Comparison of ENCODE assay signal across 19 cellular contexts in the genomic region with DNA sequence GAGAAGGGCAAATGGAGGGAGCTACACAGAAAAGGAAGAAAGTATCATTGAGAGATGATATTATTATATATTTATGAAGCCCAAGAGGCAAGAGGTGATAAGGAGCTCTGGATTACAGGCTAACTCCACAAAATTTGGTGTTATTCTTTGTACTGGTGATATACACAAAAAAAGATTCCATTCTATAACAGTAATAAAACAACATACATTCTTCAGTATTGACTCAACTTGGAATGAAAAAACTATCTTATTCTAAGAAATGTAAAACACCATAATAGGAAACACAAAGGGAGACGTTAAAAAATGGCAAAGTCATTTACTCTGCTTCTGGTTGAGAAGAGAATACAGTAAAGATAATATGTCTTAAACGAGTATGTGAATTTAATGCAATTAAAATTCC.
A peak's percentile ranks its signal among the peaks of the same experiment; 100 is the strongest.
DNase-seq lines count a peak whose midpoint lies in the region; ATAC-seq and TF ChIP-seq lines count a peak whose summit lies in the region.
"Had no signal": no experiment of that assay in that cellular context is flagged by ENCODE, and none has a peak within 500 bp of the region (broad histone marks: within the 10 kb centered on the region; RNA-seq: fewer than 3 reads in every experiment).

No MANE protein-coding gene starts in this region.

- H3K4me1 ChIP-seq in IMR-90 (ENCODE audit: control insufficient read depth, insufficient read depth, low read length) (peaks cover 33% of the 10 kb centered on the region), lower lobe of right lung (peaks cover 10% of the 10 kb centered on the region), left lung (no peaks in the 10 kb centered on the region)
- H3K4me1 ChIP-seq: neural progenitor cell had no signal

- 0 out of 2 replicates have a peak, but pooled peaks have one; percentile 3 for TF ChIP-seq RAD21 in IMR-90 (IDR thresholded peaks at IDR 0.05; ENCODE audit: low read length)

- WGBS in IMR-90 (ENCODE audit: extremely low coverage in 2 of 2, insufficient read length in 1 of 2), 2 experiments = no CpG with 5 or more reads among the region's 2 CpGs

- POLR2A ChIA-PET in IMR-90 (lab: Charles Lee; ENCODE audit: unreplicated experiment) = interaction anchor here (0.7 to 1.3 kb wide), 3 partner anchors 17 to 42 kb away, joined by 3 to 4 read pairs (median 3); no protein-coding TSS in a partner anchor

- peak; percentile 59 for ATAC-seq in IMR-90 (ENCODE audit: low read depth)
- no peak for ATAC-seq in lower lobe of right lung
- no peak for ATAC-seq in left lung
- ATAC-seq: activated T-cell treated with anti-CD3 and anti-CD28 coated beads, Interleukin-2, amount 50 U/mL, for 4 hours; esophagus mucosa had no signal

- H4K91ac ChIP-seq in IMR-90 (ENCODE audit: insufficient read depth, low read depth, low read length) = peak overlapping the region; percentile 100

- H3K9me3 ChIP-seq in IMR-90 (ENCODE audit: control insufficient read depth, insufficient read depth, low read length) = no peaks in the 10 kb centered on the region
- no peaks in the 10 kb centered on the region for H3K9me3 ChIP-seq in lower lobe of right lung
- no peaks in the 10 kb centered on the region for H3K9me3 ChIP-seq in left lung

- H3K18ac ChIP-seq in IMR-90 (ENCODE audit: low read depth, low read length) = peak overlapping the region; percentile 100

- H2AK5ac ChIP-seq in IMR-90 (ENCODE audit: low read depth, low read length) = peak overlapping the region; percentile 98

- BruUV-seq in IMR-90 (replicated peaks; lab: Mats Ljungman, UMichigan) = no TSS peak

- CTCF ChIA-PET in IMR-90 (lab: Yijun Ruan, JAX) = interaction anchor here (0.6 to 1.2 kb wide), 4 partner anchors 15 to 574 kb away, joined by 3 to 4 read pairs (median 3); no protein-coding TSS in a partner anchor

- peak overlapping the region; percentile 100 for H2BK5ac ChIP-seq in IMR-90 (ENCODE audit: low read depth, low read length, poor library complexity, severe bottlenecking)

- H4K5ac ChIP-seq in IMR-90 (ENCODE audit: low read depth, low read length) = peak overlapping the region; percentile 99

- H2AK9ac ChIP-seq in IMR-90 (replicated peaks; ENCODE audit: low read depth, low read length, poor library complexity) = no peak overlapping the region

- H2BK20ac ChIP-seq in IMR-90 (ENCODE audit: low read depth, low read length) = peak overlapping the region; percentile 96

- no peak for TF ChIP-seq POLR2A in IMR-90 (IDR thresholded peaks at IDR 0.05; ENCODE audit: low read depth, low read length)

- peak overlapping the region; percentile 82; the same call in 1 of the 3 replicates for H2BK15ac ChIP-seq in IMR-90 (ENCODE audit: low read depth, low read length)

- H2AFZ ChIP-seq in IMR-90 (replicated peaks; ENCODE audit: low read length, poor library complexity) = no peak overlapping the region
- H2AFZ ChIP-seq: neural progenitor cell had no signal

- peaks cover 11% of the 10 kb centered on the region for H3K9me1 ChIP-seq in IMR-90 (ENCODE audit: insufficient read depth, low read length)

- DNase-seq in AG08396 (ENCODE audit: low spot score) (peak; percentile 44), IMR-90 (peak; percentile 83), astrocyte of the hippocampus (ENCODE audit: low read depth, low spot score) (peak; percentile 52), glomerular visceral epithelial cell (ENCODE audit: extremely low spot score) (peak; percentile 41), lower lobe of right lung (no peak), left lung (no peak), GM10266 (ENCODE audit: extremely low spot score) (no peak), foreskin melanocyte (no peak)
- DNase-seq: ACHN; activated CD4-positive, alpha-beta T cell treated with anti-CD3 and anti-CD28 coated beads, Interleukin-2, amount 10 ng/mL, durations not matched to agents 24 days and 14 days; activated naive CD8-positive, alpha-beta T cell treated with anti-CD3 and anti-CD28 coated beads, Interleukin-2, amount 10 ng/mL, durations not matched to agents 7 days and 5 days; activated T-cell treated with anti-CD3 and anti-CD28 coated beads, Interleukin-2, amount 50 U/mL, for 4 hours; Calu3; H9; NCI-H1930; NCI-H524 treated with DMSO at 0.1 percent for 48 hours had no signal

- H3K4me3 ChIP-seq in IMR-90 (ENCODE audit: insufficient read depth, low read depth, low read length) = no peak overlapping the region
- H3K4me3 ChIP-seq in lower lobe of right lung = no peak overlapping the region
- no peak overlapping the region for H3K4me3 ChIP-seq in left lung
- H3K4me3 ChIP-seq: coronary artery, neural progenitor cell had no signal

- peak overlapping the region; percentile 97 for H3K9ac ChIP-seq in IMR-90 (ENCODE audit: low read depth, low read length)
- H3K9ac ChIP-seq: neural progenitor cell had no signal

- intact Hi-C loops in IMR-90 (cut with micrococcal nuclease) = loop anchor here (1.0 kb wide), 1 partner anchor 114 kb away; no protein-coding TSS in a partner anchor
- intact Hi-C loops in lower lobe of right lung (cut with DNase I) = no loop called here
- intact Hi-C loops in left lung (cut with DNase I) = no loop called here

- H3K27me3 ChIP-seq in IMR-90 (ENCODE audit: control insufficient read depth, insufficient read depth, low read length) = no peaks in the 10 kb centered on the region
- no peaks in the 10 kb centered on the region for H3K27me3 ChIP-seq in lower lobe of right lung (ENCODE audit: low read depth)
- no peaks in the 10 kb centered on the region for H3K27me3 ChIP-seq in left lung
- H3K27me3 ChIP-seq: neural progenitor cell had no signal

- in situ Hi-C loops in IMR-90 (cut with MboI; ENCODE audit: low sequenced_read_pairs) = no loop called here

- H3K27ac ChIP-seq in IMR-90 (ENCODE audit: insufficient read depth, low read length) = peak overlapping the region; percentile 95
- no peak overlapping the region for H3K27ac ChIP-seq in lower lobe of right lung
- H3K27ac ChIP-seq in left lung = no peak overlapping the region
- H3K27ac ChIP-seq: coronary artery, neural progenitor cell had no signal

- peaks cover 0 to 13% of the 10 kb centered on the region in 2 experiments; a peak in 3 of 4 replicates for H3K79me1 ChIP-seq in IMR-90 (ENCODE audit: low read depth in 1 of 2, low read length in 2 of 2)

- TF ChIP-seq CTCF in IMR-90 (conservative IDR thresholded peaks at IDR 0.05; ENCODE audit: low read depth, low read length) (no peak), lower lobe of right lung (IDR thresholded peaks at IDR 0.05) (no peak), left lung (IDR thresholded peaks at IDR 0.05) (no peak), GM10266 (IDR thresholded peaks at IDR 0.05; ENCODE audit: control insufficient read depth, insufficient read depth, low read depth, missing control alignments) (no peak)

- peak overlapping the region; percentile 99 for H3K56ac ChIP-seq in IMR-90 (ENCODE audit: extremely low read depth, insufficient read depth, low read length)

- peak overlapping the region; percentile 72; the same call in 1 of the 2 replicates for H3K4me2 ChIP-seq in IMR-90 (ENCODE audit: low read depth, low read length)
- H3K4me2 ChIP-seq: neural progenitor cell had no signal

- peak overlapping the region; percentile 87 to 99 for H4K8ac ChIP-seq in IMR-90 (ENCODE audit: low read depth in 2 of 2, low read length in 2 of 2)

- no peaks in the 10 kb centered on the region for H3K36me3 ChIP-seq in IMR-90 (ENCODE audit: control insufficient read depth, insufficient read depth, low read length)
- no peaks in the 10 kb centered on the region for H3K36me3 ChIP-seq in lower lobe of right lung
- H3K36me3 ChIP-seq in left lung = no peaks in the 10 kb centered on the region
- H3K36me3 ChIP-seq: neural progenitor cell had no signal

- peak overlapping the region; percentile 100 for H3K4ac ChIP-seq in IMR-90 (ENCODE audit: low read depth, low read length)

- peaks cover 4% of the 10 kb centered on the region; the same call in 1 of the 2 replicates for H4K20me1 ChIP-seq in IMR-90 (ENCODE audit: insufficient read depth, low read length)

- dilution Hi-C loops in IMR-90 (cut with HindIII; ENCODE audit: low sequenced_read_pairs, unreplicated experiment) = no loop called here

- peak overlapping the region; percentile 83 for H3K23ac ChIP-seq in IMR-90 (ENCODE audit: low read depth, low read length)

- peak overlapping the region; percentile 85 for H3K14ac ChIP-seq in IMR-90 (replicated peaks; ENCODE audit: low read depth, low read length)

- H2BK120ac ChIP-seq in IMR-90 (ENCODE audit: low read depth, low read length) = peak overlapping the region; percentile 100

TF ChIP-seq in IMR-90, 13 proteins besides CTCF, POLR2A, EP300 and RAD21:
- no peak for TF ChIP-seq MXI1 (IDR thresholded peaks at IDR 0.05; ENCODE audit: borderline replicate concordance, low read depth, low read length)
- TF ChIP-seq NFE2L2 (IDR thresholded peaks at IDR 0.05; ENCODE audit: low read depth, low read length) = no peak
- TF ChIP-seq RCOR1 (IDR thresholded peaks at IDR 0.05; ENCODE audit: insufficient replicate concordance, low read length) = no peak
TF ChIP-seq in IMR-90: peak in this region for 0.

Comparison
In these comparisons a context has a peak if more than half of its experiments do, and no peak if none do; other contexts are left out.
1. DNase-seq: peak in AG08396 (single experiment), IMR-90 (single experiment), astrocyte of the hippocampus (single experiment) and glomerular visceral epithelial cell (single experiment); none in lower lobe of right lung (single experiment), left lung (0 of 2), GM10266 (single experiment) and foreskin melanocyte (single experiment).